Comparison of ENCODE assay signal across 13 cellular contexts in genomic region chr12:121815221-121815620, GRCh38. TPM values are rescaled to one million over a fixed set of nuclear protein-coding genes. Genes with fewer than 3 reads are reported as not detected.
"Had no signal": no experiment of that assay in that cellular context is flagged by ENCODE, and none has a peak within 500 bp of the region (broad histone marks: within the 10 kb centered on the region; RNA-seq: fewer than 3 reads in every experiment).

No MANE protein-coding gene starts in this region.

- DNase-seq: activated effector memory CD4-positive, alpha-beta T cell treated with Interleukin-2 at 50 U/mL for 16 hours; cerebellar nuclear complex; effector CD4-positive, alpha-beta T cell; hypothalamus; islet precursor cell; nephron progenitor cell; SW 1271 had no signal

- H3K27ac Mint-ChIP-seq: activated naive CD4-positive, alpha-beta T cell treated with anti-CD3 and anti-CD28 coated beads, Interleukin-2, amount 50 U/mL, for 24 hours; nephron progenitor cell; stimulated activated naive CD8-positive, alpha-beta T cell treated with anti-CD3 and anti-CD28 coated beads, Interleukin-15, Interleukin-2, amounts not matched to agents 100 ng/mL and 50 ng/mL, for 24 hours had no signal

- H3K27me3 Mint-ChIP-seq: activated naive CD4-positive, alpha-beta T cell treated with anti-CD3 and anti-CD28 coated beads, Interleukin-2, amount 50 U/mL, for 24 hours; stimulated activated naive CD8-positive, alpha-beta T cell treated with anti-CD3 and anti-CD28 coated beads, Interleukin-15, Interleukin-2, amounts not matched to agents 100 ng/mL and 50 ng/mL, for 24 hours had no signal

- H3K4me3 Mint-ChIP-seq: activated naive CD4-positive, alpha-beta T cell treated with anti-CD3 and anti-CD28 coated beads, Interleukin-2, amount 50 U/mL, for 24 hours; nephron progenitor cell; stimulated activated naive CD8-positive, alpha-beta T cell treated with anti-CD3 and anti-CD28 coated beads, Interleukin-15, Interleukin-2, amounts not matched to agents 100 ng/mL and 50 ng/mL, for 24 hours had no signal

- H3K9me3 Mint-ChIP-seq: activated naive CD4-positive, alpha-beta T cell treated with anti-CD3 and anti-CD28 coated beads, Interleukin-2, amount 50 U/mL, for 24 hours; nephron progenitor cell; stimulated activated naive CD8-positive, alpha-beta T cell treated with anti-CD3 and anti-CD28 coated beads, Interleukin-15, Interleukin-2, amounts not matched to agents 100 ng/mL and 50 ng/mL, for 24 hours had no signal

RNA-seq across cellular contexts. Expression of gene HPD, which starts 43.4 kb away (rescaled TPM):
- total RNA-seq: activated CD8-positive, alpha-beta memory T cell treated with anti-CD3 and anti-CD28 coated beads for 36 hours; frontal cortex; T-helper 2 cell treated with Interferon-gamma antibody and Interleukin-4, amounts not matched to agents 100 ng/mL and 5 ng/mL, for 36 hours; vagina had no signal
